Comparison of ENCODE assay signal across 8 cellular contexts in genomic region chr17:55356440-55357328, GRCh38.
DNase-seq lines count a peak whose midpoint lies in the region; ATAC-seq, FAIRE-seq and TF ChIP-seq lines count a peak whose summit lies in the region.

No MANE protein-coding gene starts in this region.

- ATAC-seq in GM18909 (IDR thresholded peaks at IDR 0.05; ENCODE audit: poor library complexity, unreplicated experiment) (peak; percentile 94), HG03108 (IDR thresholded peaks at IDR 0.05; ENCODE audit: unreplicated experiment) (peak; percentile 80)

- H3K79me2 ChIP-seq in mammary epithelial cell (ENCODE audit: insufficient read depth, low read length): no peaks in the 10 kb centered on the region

- H3K4me1 ChIP-seq in mammary epithelial cell (ENCODE audit: insufficient read depth, low read length): no peaks in the 10 kb centered on the region
- no peaks in the 10 kb centered on the region for H3K4me1 ChIP-seq in kidney (ENCODE audit: control insufficient read depth in 1 of 2, insufficient read depth in 1 of 2, low read depth in 1 of 2, low read length in 2 of 2)

- H3K4me3 ChIP-seq in mammary epithelial cell (replicated peaks in 1 of 3; ENCODE audit: insufficient read depth in 1 of 3, low read depth in 2 of 3, low read length in 3 of 3) (no peak overlapping the region), kidney (ENCODE audit: low read length in 2 of 2) (no peak overlapping the region)

- no peaks in the 10 kb centered on the region for H3K27me3 ChIP-seq in mammary epithelial cell (ENCODE audit: insufficient read depth, low read length)

- no TSS peak for BruUV-seq in mammary epithelial cell (replicated peaks; lab: Mats Ljungman, UMichigan)

- FAIRE-seq in kidney (lab: Jason Lieb, UNC): peak; percentile 75

- WGBS in mammary epithelial cell (ENCODE audit: low coverage, missing lambda C conversion rate): 27% methylated on average over 3 of the region's 3 CpGs

- in situ Hi-C loops in mammary epithelial cell (cut with MboI; ENCODE audit: low sequenced_read_pairs in 2 of 2): loop anchor here (5.0 to 10.0 kb wide), 2 partner anchors 156 to 362 kb away; partner anchors contain the start of gene SMIM36 (in 1 of the 2)

- H3K36me3 ChIP-seq in mammary epithelial cell (ENCODE audit: insufficient read depth, low read length) (no peaks in the 10 kb centered on the region), kidney (ENCODE audit: control insufficient read depth in 1 of 2, insufficient read depth in 2 of 2, low read length in 2 of 2) (no peaks in the 10 kb centered on the region)

- H3K9me3 ChIP-seq in mammary epithelial cell (replicated peaks; ENCODE audit: insufficient read depth, low read length) (no peaks in the 10 kb centered on the region), kidney (ENCODE audit: control insufficient read depth in 1 of 2, low read length in 2 of 2) (peaks cover 4 to 7% of the 10 kb centered on the region in 2 donors)

- TF ChIP-seq CTCF in VCaP (conservative IDR thresholded peaks at IDR 0.05) (peak; percentile 89), mammary epithelial cell (conservative IDR thresholded peaks at IDR 0.05 in 1 of 2, IDR thresholded peaks at IDR 0.05 in 1 of 2; ENCODE audit: extremely low read depth in 1 of 2, insufficient read depth in 1 of 2, low read depth in 1 of 2, low read length in 2 of 2) (peak; percentile 79 to 84), kidney (IDR thresholded peaks at IDR 0.05; ENCODE audit: borderline replicate concordance, extremely low read depth, insufficient read depth) (peak; percentile 70)

- dilution Hi-C loops in mammary epithelial cell (cut with HindIII; ENCODE audit: low sequenced_read_pairs): loop anchor here (5.0 kb wide), 2 partner anchors 51 to 156 kb away; partner anchors contain the start of gene SMIM36

- H3K9ac ChIP-seq in mammary epithelial cell (ENCODE audit: insufficient read depth, low read length): no peak overlapping the region
- H3K9ac ChIP-seq in kidney (ENCODE audit: low read length in 2 of 2): no peak overlapping the region

- no peaks in the 10 kb centered on the region for H4K20me1 ChIP-seq in mammary epithelial cell (ENCODE audit: insufficient read depth, low read length)

- DNase-seq in AML-193 (lab: John Stamatoyannopoulos, UW) (peak; percentile 63 to 73), NCI-H2171 (lab: John Stamatoyannopoulos, UW) (peak; percentile 65), mammary epithelial cell (peak; percentile 58), kidney (no peak)
- DNase-seq in stimulated activated CD4-positive, alpha-beta T cell treated with anti-CD3 and anti-CD28 coated beads, Interleukin-4, amount 100 ng/mL, for 4 hours: peak; percentile 53 to 55

- no peak overlapping the region for H2AFZ ChIP-seq in mammary epithelial cell (ENCODE audit: low read depth, low read length)

- no peak overlapping the region for H3K27ac ChIP-seq in VCaP
- no peak overlapping the region for H3K27ac ChIP-seq in mammary epithelial cell (ENCODE audit: insufficient read depth, low read depth, low read length)
- no peak overlapping the region for H3K27ac ChIP-seq in kidney (ENCODE audit: low read depth in 2 of 2, low read length in 2 of 2)

- H3K4me2 ChIP-seq in mammary epithelial cell (ENCODE audit: insufficient read depth, low read depth, low read length): no peak overlapping the region

- intact Hi-C loops in mammary epithelial cell (cut with micrococcal nuclease) (loop anchor here (1.0 to 5.0 kb wide), 4 partner anchors 66 to 158 kb away; partner anchors contain the start of gene MMD), kidney (cut with DNase I) (loop anchor here (10.0 kb wide), 1 partner anchor 158 kb away; the partner anchor contains the start of gene SMIM36)

- CTCF ChIA-PET in mammary epithelial cell (lab: Charles Lee; ENCODE audit: low non-redundant PET): interaction anchor here (0.5 to 0.9 kb wide), 6 partner anchors 29 to 395 kb away, joined by 3 to 8 read pairs (median 4); no protein-coding TSS in a partner anchor
